Comparison of ENCODE assay signal across 31 cellular contexts in genomic region chr9:126070071-126070470, GRCh38.
"Had no signal": no experiment of that assay in that cellular context is flagged by ENCODE, and none has a peak within 500 bp of the region (broad histone marks: within the 10 kb centered on the region; RNA-seq: fewer than 3 reads in every experiment).

No MANE protein-coding gene starts in this region.

- DNase-seq: Kasumi-1, KG1, MG63, MV-4-11, NCI-H1092, NCI-H1105, NCI-H1436, NCI-H146, NCI-H1694, NCI-H187, NCI-H1930, NCI-H2029 treated with DMSO at 0.1 percent for 48 hours, NCI-H2081 treated with DMSO at 0.1 percent for 48 hours, NCI-H2107, NCI-H2171, NCI-H226, NCI-H446 treated with DMSO at 0.1 percent for 48 hours, NCI-H510A, NCI-H524, NCI-H526, NCI-H69, NCI-H748 treated with DMSO at 0.1 percent for 48 hours, NCI-H82, OCI-M1, PC-3, Peyer's patch, Right ventricle myocardium superior, SHP77 treated with DMSO at 0.1 percent for 48 hours, SK-N-SH, T-cell had no signal

- ATAC-seq: PC-3, T-cell had no signal

- H3K9ac ChIP-seq: SK-N-SH had no signal

- H3K4me1 ChIP-seq: Peyer's patch, SJSA1 had no signal

- H3K36me3 ChIP-seq: MG63, Peyer's patch, SJSA1 had no signal

- H3K27ac ChIP-seq: Peyer's patch, SJSA1 had no signal

- H3K27me3 ChIP-seq: MG63, Peyer's patch had no signal

- H3K9me3 ChIP-seq: MG63, Peyer's patch, SJSA1, SK-N-SH had no signal

- H3K4me2 ChIP-seq: SK-N-SH had no signal

- H3K4me3 ChIP-seq: MG63, Peyer's patch, SJSA1 had no signal
